8 cellular contexts compared by ENCODE assay signal in the genomic region with DNA sequence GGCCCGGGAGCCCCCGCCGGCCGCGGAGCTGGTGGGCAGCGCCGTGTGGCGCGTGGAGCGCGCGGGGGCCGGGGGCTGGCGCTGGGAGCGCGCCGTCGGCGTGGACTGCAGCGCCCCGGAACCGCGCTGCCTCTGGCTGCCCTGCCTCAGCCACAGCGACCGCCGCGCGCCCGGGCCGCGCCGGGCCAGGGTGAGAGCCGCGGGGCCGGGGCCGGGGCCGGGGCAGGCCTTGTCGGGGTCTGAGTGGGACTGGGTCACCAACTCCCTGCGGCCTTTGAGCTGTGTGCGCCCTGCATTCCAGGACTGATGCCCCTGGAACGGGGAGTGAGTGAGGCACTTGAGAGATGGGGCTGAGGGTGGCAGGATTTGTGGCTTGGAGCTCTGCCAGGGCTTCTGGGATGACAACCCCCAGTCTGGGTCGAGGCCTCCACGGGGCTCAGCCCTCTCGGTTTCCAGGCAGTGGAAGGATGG. TPM values are rescaled to one million over a fixed set of nuclear protein-coding genes. Genes with fewer than 3 reads are reported as not detected.
DNase-seq lines count a peak whose midpoint lies in the region; ATAC-seq, FAIRE-seq and TF ChIP-seq lines count a peak whose summit lies in the region.

No MANE protein-coding gene starts in this region.

- peak overlapping the region; percentile 62 for H3K4me3 Mint-ChIP-seq in WTC11
- H3K4me3 Mint-ChIP-seq in activated naive CD4-positive, alpha-beta T cell treated with anti-CD3 and anti-CD28 coated beads, Interleukin-2, amount 10 ng/mL, durations not matched to agents 7 days and 5 days: no peak overlapping the region

- H3K36me3 Mint-ChIP-seq in WTC11: no peaks in the 10 kb centered on the region
- no peaks in the 10 kb centered on the region for H3K36me3 Mint-ChIP-seq in activated naive CD4-positive, alpha-beta T cell treated with anti-CD3 and anti-CD28 coated beads, Interleukin-2, amount 10 ng/mL, durations not matched to agents 7 days and 5 days

- no peak for ATAC-seq in WTC11
- ATAC-seq in sciatic nerve: no peak
- no peak for ATAC-seq in GM21825 (IDR thresholded peaks at IDR 0.05; ENCODE audit: unreplicated experiment)

- POLR2A ChIA-PET in WTC11 (lab: Charles Lee): interaction anchor here (0.8 kb wide), 1 partner anchor 13 kb away, joined by 4 read pairs; no protein-coding TSS in a partner anchor

- no peak for TF ChIP-seq CTCF in WTC11 (IDR thresholded peaks at IDR 0.05)

- CTCF ChIA-PET in WTC11 (lab: Charles Lee): interaction anchor here (0.5 to 3.3 kb wide), 6 partner anchors 10 to 132 kb away, joined by 3 to 48 read pairs (median 10); no protein-coding TSS in a partner anchor
- CTCF ChIA-PET in activated naive CD4-positive, alpha-beta T cell treated with anti-CD3 and anti-CD28 coated beads, Interleukin-2, amount 10 ng/mL, durations not matched to agents 7 days and 5 days (lab: Charles Lee): interaction anchor here (1.0 kb wide), 1 partner anchor 39 kb away, joined by 3 read pairs; no protein-coding TSS in a partner anchor

- peak overlapping the region; percentile 91 for H3K27ac ChIP-seq in temporal lobe (ENCODE audit: low read depth, low read length)

- no peak for FAIRE-seq in HTR-8/SVneo (lab: Jason Lieb, UNC)

- intact Hi-C loops in sciatic nerve (cut with DNase I): no loop called here

- DNase-seq in HTR-8/SVneo (ENCODE audit: insufficient read length, low spot score) (peak; percentile 59), WTC11 (ENCODE audit: low spot score) (no peak), hepatic stellate cell (ENCODE audit: low spot score) (peak; percentile 78), sciatic nerve (ENCODE audit: low spot score) (no peak), ureter (ENCODE audit: low spot score) (no peak)
- DNase-seq in activated naive CD4-positive, alpha-beta T cell treated with anti-CD3 and anti-CD28 coated beads, Interleukin-2, amount 10 ng/mL, durations not matched to agents 7 days and 5 days: no peak

- H3K9me3 Mint-ChIP-seq in WTC11: no peaks in the 10 kb centered on the region
- no peaks in the 10 kb centered on the region for H3K9me3 Mint-ChIP-seq in activated naive CD4-positive, alpha-beta T cell treated with anti-CD3 and anti-CD28 coated beads, Interleukin-2, amount 10 ng/mL, durations not matched to agents 7 days and 5 days

- H3K27me3 Mint-ChIP-seq in WTC11 (ENCODE audit: low read depth): 0 out of 2 replicates have a peak, but pooled peaks cover 2% of the 10 kb centered on the region
- H3K27me3 Mint-ChIP-seq in activated naive CD4-positive, alpha-beta T cell treated with anti-CD3 and anti-CD28 coated beads, Interleukin-2, amount 10 ng/mL, durations not matched to agents 7 days and 5 days: peaks cover 89% of the 10 kb centered on the region

- H3K4me1 Mint-ChIP-seq in WTC11: peaks cover 65% of the 10 kb centered on the region
- peaks cover 13% of the 10 kb centered on the region for H3K4me1 Mint-ChIP-seq in activated naive CD4-positive, alpha-beta T cell treated with anti-CD3 and anti-CD28 coated beads, Interleukin-2, amount 10 ng/mL, durations not matched to agents 7 days and 5 days

- no peak overlapping the region for H3K27ac Mint-ChIP-seq in WTC11
- H3K27ac Mint-ChIP-seq in activated naive CD4-positive, alpha-beta T cell treated with anti-CD3 and anti-CD28 coated beads, Interleukin-2, amount 10 ng/mL, durations not matched to agents 7 days and 5 days: no peak overlapping the region

TF ChIP-seq in WTC11, 78 proteins besides CTCF, POLR2A, EP300 and RAD21 (continues in another document):
- TF ChIP-seq, protein P1, sequence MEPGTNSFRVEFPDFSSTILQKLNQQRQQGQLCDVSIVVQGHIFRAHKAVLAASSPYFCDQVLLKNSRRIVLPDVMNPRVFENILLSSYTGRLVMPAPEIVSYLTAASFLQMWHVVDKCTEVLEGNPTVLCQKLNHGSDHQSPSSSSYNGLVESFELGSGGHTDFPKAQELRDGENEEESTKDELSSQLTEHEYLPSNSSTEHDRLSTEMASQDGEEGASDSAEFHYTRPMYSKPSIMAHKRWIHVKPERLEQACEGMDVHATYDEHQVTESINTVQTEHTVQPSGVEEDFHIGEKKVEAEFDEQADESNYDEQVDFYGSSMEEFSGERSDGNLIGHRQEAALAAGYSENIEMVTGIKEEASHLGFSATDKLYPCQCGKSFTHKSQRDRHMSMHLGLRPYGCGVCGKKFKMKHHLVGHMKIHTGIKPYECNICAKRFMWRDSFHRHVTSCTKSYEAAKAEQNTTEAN (CRISPR knock-in tag; IDR thresholded peaks at IDR 0.05): no peak
- TF ChIP-seq, protein P2, sequence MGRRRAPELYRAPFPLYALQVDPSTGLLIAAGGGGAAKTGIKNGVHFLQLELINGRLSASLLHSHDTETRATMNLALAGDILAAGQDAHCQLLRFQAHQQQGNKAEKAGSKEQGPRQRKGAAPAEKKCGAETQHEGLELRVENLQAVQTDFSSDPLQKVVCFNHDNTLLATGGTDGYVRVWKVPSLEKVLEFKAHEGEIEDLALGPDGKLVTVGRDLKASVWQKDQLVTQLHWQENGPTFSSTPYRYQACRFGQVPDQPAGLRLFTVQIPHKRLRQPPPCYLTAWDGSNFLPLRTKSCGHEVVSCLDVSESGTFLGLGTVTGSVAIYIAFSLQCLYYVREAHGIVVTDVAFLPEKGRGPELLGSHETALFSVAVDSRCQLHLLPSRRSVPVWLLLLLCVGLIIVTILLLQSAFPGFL (CRISPR knock-in tag; IDR thresholded peaks at IDR 0.05; ENCODE audit: borderline replicate concordance): no peak
- TF ChIP-seq ESRRA (CRISPR knock-in tag; IDR thresholded peaks at IDR 0.05; ENCODE audit: borderline replicate concordance) (no peak), NR3C1 (CRISPR knock-in tag; conservative IDR thresholded peaks at IDR 0.05; ENCODE audit: low read depth) (no peak), KAT7 (CRISPR knock-in tag; IDR thresholded peaks at IDR 0.05; ENCODE audit: borderline replicate concordance) (no peak)
- TF ChIP-seq, protein P3, sequence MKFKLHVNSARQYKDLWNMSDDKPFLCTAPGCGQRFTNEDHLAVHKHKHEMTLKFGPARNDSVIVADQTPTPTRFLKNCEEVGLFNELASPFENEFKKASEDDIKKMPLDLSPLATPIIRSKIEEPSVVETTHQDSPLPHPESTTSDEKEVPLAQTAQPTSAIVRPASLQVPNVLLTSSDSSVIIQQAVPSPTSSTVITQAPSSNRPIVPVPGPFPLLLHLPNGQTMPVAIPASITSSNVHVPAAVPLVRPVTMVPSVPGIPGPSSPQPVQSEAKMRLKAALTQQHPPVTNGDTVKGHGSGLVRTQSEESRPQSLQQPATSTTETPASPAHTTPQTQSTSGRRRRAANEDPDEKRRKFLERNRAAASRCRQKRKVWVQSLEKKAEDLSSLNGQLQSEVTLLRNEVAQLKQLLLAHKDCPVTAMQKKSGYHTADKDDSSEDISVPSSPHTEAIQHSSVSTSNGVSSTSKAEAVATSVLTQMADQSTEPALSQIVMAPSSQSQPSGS (CRISPR knock-in tag; IDR thresholded peaks at IDR 0.05; ENCODE audit: borderline replicate concordance, low read depth): no peak
- TF ChIP-seq, protein P4, sequence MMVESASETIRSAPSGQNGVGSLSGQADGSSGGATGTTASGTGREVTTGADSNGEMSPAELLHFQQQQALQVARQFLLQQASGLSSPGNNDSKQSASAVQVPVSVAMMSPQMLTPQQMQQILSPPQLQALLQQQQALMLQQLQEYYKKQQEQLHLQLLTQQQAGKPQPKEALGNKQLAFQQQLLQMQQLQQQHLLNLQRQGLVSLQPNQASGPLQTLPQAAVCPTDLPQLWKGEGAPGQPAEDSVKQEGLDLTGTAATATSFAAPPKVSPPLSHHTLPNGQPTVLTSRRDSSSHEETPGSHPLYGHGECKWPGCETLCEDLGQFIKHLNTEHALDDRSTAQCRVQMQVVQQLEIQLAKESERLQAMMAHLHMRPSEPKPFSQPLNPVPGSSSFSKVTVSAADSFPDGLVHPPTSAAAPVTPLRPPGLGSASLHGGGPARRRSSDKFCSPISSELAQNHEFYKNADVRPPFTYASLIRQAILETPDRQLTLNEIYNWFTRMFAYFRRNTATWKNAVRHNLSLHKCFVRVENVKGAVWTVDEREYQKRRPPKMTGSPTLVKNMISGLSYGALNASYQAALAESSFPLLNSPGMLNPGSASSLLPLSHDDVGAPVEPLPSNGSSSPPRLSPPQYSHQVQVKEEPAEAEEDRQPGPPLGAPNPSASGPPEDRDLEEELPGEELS (CRISPR knock-in tag; IDR thresholded peaks at IDR 0.05): no peak
- TF ChIP-seq, protein P5, sequence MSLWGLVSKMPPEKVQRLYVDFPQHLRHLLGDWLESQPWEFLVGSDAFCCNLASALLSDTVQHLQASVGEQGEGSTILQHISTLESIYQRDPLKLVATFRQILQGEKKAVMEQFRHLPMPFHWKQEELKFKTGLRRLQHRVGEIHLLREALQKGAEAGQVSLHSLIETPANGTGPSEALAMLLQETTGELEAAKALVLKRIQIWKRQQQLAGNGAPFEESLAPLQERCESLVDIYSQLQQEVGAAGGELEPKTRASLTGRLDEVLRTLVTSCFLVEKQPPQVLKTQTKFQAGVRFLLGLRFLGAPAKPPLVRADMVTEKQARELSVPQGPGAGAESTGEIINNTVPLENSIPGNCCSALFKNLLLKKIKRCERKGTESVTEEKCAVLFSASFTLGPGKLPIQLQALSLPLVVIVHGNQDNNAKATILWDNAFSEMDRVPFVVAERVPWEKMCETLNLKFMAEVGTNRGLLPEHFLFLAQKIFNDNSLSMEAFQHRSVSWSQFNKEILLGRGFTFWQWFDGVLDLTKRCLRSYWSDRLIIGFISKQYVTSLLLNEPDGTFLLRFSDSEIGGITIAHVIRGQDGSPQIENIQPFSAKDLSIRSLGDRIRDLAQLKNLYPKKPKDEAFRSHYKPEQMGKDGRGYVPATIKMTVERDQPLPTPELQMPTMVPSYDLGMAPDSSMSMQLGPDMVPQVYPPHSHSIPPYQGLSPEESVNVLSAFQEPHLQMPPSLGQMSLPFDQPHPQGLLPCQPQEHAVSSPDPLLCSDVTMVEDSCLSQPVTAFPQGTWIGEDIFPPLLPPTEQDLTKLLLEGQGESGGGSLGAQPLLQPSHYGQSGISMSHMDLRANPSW (CRISPR knock-in tag; conservative IDR thresholded peaks at IDR 0.05; ENCODE audit: low read depth): no peak

RNA-seq across cellular contexts. Expression of a gene that starts 25.7 kb away (rescaled TPM):
- total RNA-seq in WTC11 (2021) (49.1 to 66.0 TPM (median 56.6 TPM) in 3 replicates), temporal lobe (82.4 TPM), sciatic nerve (154 TPM), ureter (367 TPM)

Comparison
In these comparisons a context has a peak if more than half of its experiments do, and no peak if none do; other contexts are left out.
1. DNase-seq: peak in HTR-8/SVneo (single experiment) and hepatic stellate cell (single experiment); none in WTC11 (single experiment), activated naive CD4-positive, alpha-beta T cell treated with anti-CD3 and anti-CD28 coated beads, Interleukin-2, amount 10 ng/mL, durations not matched to agents 7 days and 5 days (single experiment), sciatic nerve (single experiment) and ureter (single experiment).